In genomic region chr5:6222121-6222520, GRCh38 we compare ENCODE assay signal across 1 cellular context.
TF ChIP-seq lines count a peak whose summit lies in the region.

No MANE protein-coding gene starts in this region.

TF ChIP-seq in GM12878, 131 proteins besides CTCF, POLR2A, EP300 and RAD21 (continued from another document):
- TF ChIP-seq ZZZ3 (IDR thresholded peaks at IDR 0.05; ENCODE audit: control insufficient read depth, insufficient read length, low read depth) (no peak), IKZF1 (conservative IDR thresholded peaks at IDR 0.05) (no peak), ATF2 (IDR thresholded peaks at IDR 0.05; ENCODE audit: low read length) (no peak), RELA (IDR thresholded peaks at IDR 0.05; ENCODE audit: borderline replicate concordance, partially characterized antibody) (peak; percentile 52), TCF12 (IDR thresholded peaks at IDR 0.05; ENCODE audit: low read depth, low read length) (0 out of 2 replicates have a peak, but pooled peaks have one; percentile 3), PKNOX1 (IDR thresholded peaks at IDR 0.05) (no peak), LARP7 (IDR thresholded peaks at IDR 0.05) (no peak), E2F4 (IDR thresholded peaks at IDR 0.05; ENCODE audit: low read depth, low read length) (no peak), BHLHE40 (IDR thresholded peaks at IDR 0.05; ENCODE audit: borderline replicate concordance in 1 of 2, low read depth in 2 of 2, low read length in 1 of 2) (0 out of 4 replicates have a peak, but pooled peaks of 1 of the 2 experiments have one; percentile 4), ZSCAN29 (IDR thresholded peaks at IDR 0.05) (no peak), IKZF2 (IDR thresholded peaks at IDR 0.05) (peak in 1 of 2 experiments; percentile 38; a peak in 2 of 4 replicates), MTA2 (IDR thresholded peaks at IDR 0.05; ENCODE audit: low read depth) (peak; percentile 85), NBN (IDR thresholded peaks at IDR 0.05) (no peak), ATF7 (IDR thresholded peaks at IDR 0.05; ENCODE audit: low read depth) (no peak), HDAC2 (IDR thresholded peaks at IDR 0.05) (no peak), STAT1 (conservative IDR thresholded peaks at IDR 0.05) (no peak)
